In the genomic region with DNA sequence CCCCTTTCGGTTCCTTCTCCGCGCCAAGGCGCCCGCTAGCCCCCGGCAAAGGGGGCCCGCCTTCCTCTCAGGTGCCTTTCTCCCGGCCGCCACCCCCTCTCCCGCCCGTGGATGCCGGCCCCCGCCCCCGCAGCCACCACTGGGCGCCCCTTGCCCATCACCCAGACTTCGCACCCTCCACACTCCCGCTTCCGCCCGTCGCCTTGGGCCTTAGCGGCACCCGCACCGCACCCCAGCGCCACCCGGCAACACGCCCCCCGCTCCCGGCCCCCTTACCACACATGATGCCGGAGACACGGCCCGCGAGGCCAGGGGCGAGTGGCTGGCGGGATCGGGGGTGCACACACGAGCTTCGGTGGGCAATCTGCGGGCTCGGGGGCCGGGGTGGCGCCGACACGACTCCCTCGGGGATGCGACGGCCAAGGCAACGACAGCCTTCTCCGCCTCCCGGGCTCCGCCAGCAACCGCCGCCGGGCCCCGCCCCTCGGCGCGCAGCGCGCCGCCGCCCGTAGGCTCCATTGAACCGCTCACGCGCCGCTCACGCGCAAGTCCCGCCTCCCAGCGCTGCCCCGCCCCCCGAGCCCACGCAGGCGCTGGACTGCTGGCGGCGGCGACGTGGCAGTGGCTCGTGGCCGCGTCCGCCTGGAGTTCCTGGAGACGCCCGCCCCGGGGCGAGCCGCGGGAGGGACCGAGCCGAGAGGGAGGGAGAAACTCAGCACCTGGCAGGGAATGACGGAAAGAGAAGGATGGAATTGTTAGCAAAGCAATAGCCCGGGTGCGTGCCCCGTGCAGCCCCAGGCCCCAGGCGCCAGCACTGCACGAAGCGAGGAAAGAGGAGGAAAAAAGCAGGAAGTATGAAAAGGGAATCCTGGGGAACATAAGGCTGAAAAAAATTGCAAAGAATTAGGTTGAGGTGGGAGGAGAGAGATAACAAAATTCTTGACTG, we compare ENCODE assay signal across 8 cellular contexts. TPM values are rescaled to one million over a fixed set of nuclear protein-coding genes. Genes with fewer than 3 reads are reported as not detected.
DNase-seq lines count a peak whose midpoint lies in the region; ATAC-seq and TF ChIP-seq lines count a peak whose summit lies in the region.

A gene (minus strand): TSS at position 439 of the 946 bp plus-strand sequence. CDS start 156 bp downstream, at position 283.

- H3K4me3 ChIP-seq in SK-N-SH (ENCODE audit: low read depth in 2 of 2, low read length in 1 of 2) (peak within 1 kb of the TSS; percentile 77 to 92), suprapubic skin (peak within 1 kb of the TSS; percentile 97)

- H3K36me3 ChIP-seq in SK-N-SH (replicated peaks in 1 of 2; ENCODE audit: control insufficient read depth in 1 of 2, insufficient read depth in 2 of 2, low read length in 1 of 2) (peaks cover 6 to 8% of the 10 kb centered on the region in 2 experiments), suprapubic skin (no peaks in the 10 kb centered on the region)

- DNase-seq in GM04504 (ENCODE audit: low read depth) (peak; percentile 89), NCI-H1048 (lab: John Stamatoyannopoulos, UW) (peak; percentile 90), SK-N-SH (peak; percentile 97), germinal center (ENCODE audit: low spot score) (peak; percentile 94), occipital lobe (lab: John Stamatoyannopoulos, UW) (peak; percentile 85), suprapubic skin (ENCODE audit: low spot score in 2 of 2) (peak; percentile 94 to 95)
- peak; percentile 94 for DNase-seq in activated naive CD4-positive, alpha-beta T cell treated with anti-CD3 and anti-CD28 coated beads, Interleukin-2, amount 50 U/mL, for 16 hours

- peak within 1 kb of the TSS; percentile 87 for H3K4me2 ChIP-seq in SK-N-SH

- H3K9me3 ChIP-seq in SK-N-SH (no peaks in the 10 kb centered on the region), suprapubic skin (no peaks in the 10 kb centered on the region)

- POLR2A ChIA-PET in SK-N-SH (lab: Yijun Ruan, JAX): interaction anchor here (0.5 to 1.7 kb wide), 2 partner anchors 36 to 50 kb away, joined by 3 to 6 read pairs; a partner anchor contains a TSS

- TF ChIP-seq RAD21 in SK-N-SH (IDR thresholded peaks at IDR 0.05; ENCODE audit: low read length): no peak

- CTCF ChIA-PET in SK-N-SH (lab: Yijun Ruan, JAX): interaction anchor here (0.5 to 4.5 kb wide), 3 partner anchors 11 to 924 kb away, joined by 3 to 36 read pairs (median 6); a partner anchor contains a TSS

- peaks cover 53% of the 10 kb centered on the region for H3K79me2 ChIP-seq in SK-N-SH (ENCODE audit: insufficient read depth)

- peak; percentile 88 for ATAC-seq in HG02571 (IDR thresholded peaks at IDR 0.05; ENCODE audit: unreplicated experiment)

- 0 out of 4 replicates have a peak, but pooled peaks of 1 of the 2 experiments have one; percentile 15 for TF ChIP-seq EP300 in SK-N-SH (IDR thresholded peaks at IDR 0.05; ENCODE audit: borderline replicate concordance in 1 of 2, low read depth in 1 of 2, low read length in 1 of 2)
- TF ChIP-seq EP300 in suprapubic skin (IDR thresholded peaks at IDR 0.05): no peak

- H3K27me3 ChIP-seq in SK-N-SH (ENCODE audit: insufficient read depth): no peaks in the 10 kb centered on the region
- no peaks in the 10 kb centered on the region for H3K27me3 ChIP-seq in suprapubic skin

- peaks cover 12% of the 10 kb centered on the region for H3F3A ChIP-seq in SK-N-SH (replicated peaks; ENCODE audit: insufficient read depth)

- H4K20me1 ChIP-seq in SK-N-SH (ENCODE audit: insufficient read depth): peaks cover 25% of the 10 kb centered on the region

- H2AFZ ChIP-seq in SK-N-SH (ENCODE audit: low read depth): peak within 1 kb of the TSS; percentile 85

- peaks cover 6 to 19% of the 10 kb centered on the region in 2 experiments; a peak in 3 of 4 replicates for H3K4me1 ChIP-seq in SK-N-SH (ENCODE audit: control insufficient read depth in 1 of 2, insufficient read depth in 2 of 2, low read depth in 1 of 2, low read length in 1 of 2)
- H3K4me1 ChIP-seq in suprapubic skin: peaks cover 31% of the 10 kb centered on the region

- H3K27ac ChIP-seq in SK-N-SH (ENCODE audit: low read depth in 2 of 2, low read length in 1 of 2) (peak within 1 kb of the TSS; percentile 79 to 90), suprapubic skin (peak within 1 kb of the TSS; percentile 87)

- H3K9ac ChIP-seq in SK-N-SH: peak within 1 kb of the TSS; percentile 92

- WGBS in SK-N-SH (ENCODE audit: low lambda C conversion rate): 2% methylated on average over 16 of the region's 97 CpGs
- WGBS in suprapubic skin: 1% methylated on average over 40 of the region's 97 CpGs

- no peak for TF ChIP-seq CTCF in SK-N-SH (IDR thresholded peaks at IDR 0.05)
- TF ChIP-seq CTCF in suprapubic skin (IDR thresholded peaks at IDR 0.05): no peak

- TF ChIP-seq POLR2A in suprapubic skin (IDR thresholded peaks at IDR 0.05): peak in 1 of 2 donors; percentile 75

- H3K9me2 ChIP-seq in SK-N-SH: no peaks in the 10 kb centered on the region

TF ChIP-seq in SK-N-SH, 30 proteins besides CTCF, POLR2A, EP300 and RAD21:
- no peak for TF ChIP-seq NFIC (IDR thresholded peaks at IDR 0.05; ENCODE audit: borderline replicate concordance)
- TF ChIP-seq TAF1 (IDR thresholded peaks at IDR 0.05; ENCODE audit: borderline replicate concordance, low read depth, low read length): peak; percentile 54
- TF ChIP-seq, protein P1, sequence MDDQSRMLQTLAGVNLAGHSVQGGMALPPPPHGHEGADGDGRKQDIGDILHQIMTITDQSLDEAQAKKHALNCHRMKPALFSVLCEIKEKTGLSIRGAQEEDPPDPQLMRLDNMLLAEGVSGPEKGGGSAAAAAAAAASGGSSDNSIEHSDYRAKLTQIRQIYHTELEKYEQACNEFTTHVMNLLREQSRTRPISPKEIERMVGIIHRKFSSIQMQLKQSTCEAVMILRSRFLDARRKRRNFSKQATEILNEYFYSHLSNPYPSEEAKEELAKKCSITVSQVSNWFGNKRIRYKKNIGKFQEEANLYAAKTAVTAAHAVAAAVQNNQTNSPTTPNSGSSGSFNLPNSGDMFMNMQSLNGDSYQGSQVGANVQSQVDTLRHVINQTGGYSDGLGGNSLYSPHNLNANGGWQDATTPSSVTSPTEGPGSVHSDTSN (IDR thresholded peaks at IDR 0.05): peak; percentile 98
- peak; percentile 22; the same call in 1 of the 2 replicates for TF ChIP-seq ELF1 (IDR thresholded peaks at IDR 0.05)
- 0 out of 2 replicates have a peak, but pooled peaks have one; percentile 9 for TF ChIP-seq GABPA (IDR thresholded peaks at IDR 0.05; ENCODE audit: low read depth)
- no peak for TF ChIP-seq FOSL2 (IDR thresholded peaks at IDR 0.05; ENCODE audit: borderline replicate concordance, low read depth)
- TF ChIP-seq NRF1 (IDR thresholded peaks at IDR 0.05; ENCODE audit: low read depth, low read length): peak; percentile 89
- TF ChIP-seq, protein P2, sequence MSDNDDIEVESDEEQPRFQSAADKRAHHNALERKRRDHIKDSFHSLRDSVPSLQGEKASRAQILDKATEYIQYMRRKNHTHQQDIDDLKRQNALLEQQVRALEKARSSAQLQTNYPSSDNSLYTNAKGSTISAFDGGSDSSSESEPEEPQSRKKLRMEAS (IDR thresholded peaks at IDR 0.05; ENCODE audit: low read depth): peak; percentile 39
- TF ChIP-seq POLR2AphosphoS5 (IDR thresholded peaks at IDR 0.05; ENCODE audit: low read depth, low read length): 0 out of 2 replicates have a peak, but pooled peaks have one; percentile 71
- TF ChIP-seq MXI1 (IDR thresholded peaks at IDR 0.05; ENCODE audit: low read depth, low read length): peak; percentile 71

RNA-seq across cellular contexts. Expression of the gene that starts here (rescaled TPM):
- 6.0 and 6.8 TPM in 2 replicates for polyA plus RNA-seq in SK-N-SH (2012; rRNA removed)
- polyA plus RNA-seq in SK-N-SH (2012; cell fraction: cytosol; rRNA removed): 9.1 and 9.2 TPM in 2 replicates
- polyA plus RNA-seq in SK-N-SH (2012; cell fraction: nucleus; rRNA removed): 4.0 and 7.6 TPM in 2 replicates
- total RNA-seq in occipital lobe (79.4 TPM), suprapubic skin (10 to 100 TPM in 3 of 4 donors, 1 to 10 TPM in 1; 10.0 to 17.0 (median 12.7) TPM)

Comparison
In these comparisons a context has a peak if more than half of its experiments do, and no peak if none do; other contexts are left out.
1. Peak in every context shown above with its lines: DNase-seq, ATAC-seq, H3K4me3 ChIP-seq and H3K27ac ChIP-seq.